Comparison of ENCODE assay signal across 1 cellular context in the genomic region with DNA sequence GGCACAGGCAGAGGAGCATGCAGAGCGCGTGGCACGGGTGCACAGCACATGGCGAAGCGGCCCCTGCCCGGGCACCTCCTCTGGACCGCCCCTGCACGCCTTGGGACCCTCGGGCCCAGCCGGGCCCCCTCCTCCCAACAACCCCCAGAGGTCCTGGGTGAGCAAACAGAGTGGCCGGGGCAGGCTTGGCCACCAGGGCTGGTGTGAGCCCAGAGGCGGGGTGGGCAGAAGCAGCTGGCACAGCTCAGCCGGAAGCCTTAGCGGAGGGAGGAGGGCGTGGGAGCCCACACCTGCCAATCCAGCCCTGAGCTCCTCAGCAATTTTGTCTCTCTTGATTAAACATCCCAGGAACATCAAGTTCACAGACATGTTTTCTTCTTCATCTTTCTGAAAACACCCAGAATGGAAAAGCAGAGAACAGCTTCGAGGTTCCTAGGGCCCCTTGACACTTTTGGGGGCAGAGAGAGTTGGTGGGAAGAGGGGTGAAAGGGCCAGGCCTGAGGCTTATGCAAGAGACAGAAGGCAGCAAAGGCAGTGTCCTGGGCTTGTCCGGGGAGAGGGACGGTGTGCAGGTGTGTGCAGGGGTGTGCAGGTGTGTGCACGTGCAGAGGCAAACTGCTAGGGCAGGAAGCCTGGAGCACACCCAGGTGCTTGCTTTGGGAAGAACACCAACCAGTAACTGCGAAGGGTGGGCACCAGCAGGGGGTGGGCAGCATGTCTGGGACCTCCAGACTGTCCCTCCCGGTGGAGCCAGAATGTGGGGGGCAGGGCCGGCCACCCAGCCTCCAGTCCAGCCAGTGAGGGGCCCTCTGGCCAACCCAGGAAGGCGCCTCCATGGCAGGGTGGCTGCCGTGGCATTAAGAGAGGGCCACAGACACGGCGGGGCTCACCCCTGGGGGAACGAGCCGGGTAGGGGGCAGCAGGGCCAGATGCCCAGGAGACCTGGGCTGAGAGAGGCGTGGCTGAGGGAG.
A peak's percentile ranks its signal among the peaks of the same experiment; 100 is the strongest.
TF ChIP-seq lines count a peak whose summit lies in the region.

No MANE protein-coding gene starts in this region.

TF ChIP-seq in HepG2, 621 proteins besides CTCF, POLR2A, EP300 and RAD21:
- TF ChIP-seq MTA1 (CRISPR knock-in tag; IDR thresholded peaks at IDR 0.05; ENCODE audit: borderline replicate concordance) (no peak), BRD4 (CRISPR knock-in tag; IDR thresholded peaks at IDR 0.05) (0 out of 2 replicates have a peak, but pooled peaks have one; percentile 10), ZNF891 (CRISPR knock-in tag; IDR thresholded peaks at IDR 0.05) (0 out of 2 replicates have a peak, but pooled peaks have one; percentile 22), ZNF337 (CRISPR knock-in tag; IDR thresholded peaks at IDR 0.05; ENCODE audit: borderline replicate concordance, low read depth) (no peak), BHLHE40 (IDR thresholded peaks at IDR 0.05; ENCODE audit: low read length) (0 out of 2 replicates have a peak, but pooled peaks have one; percentile 6)
